Comparison of ENCODE assay signal across 21 cellular contexts in genomic region chr5:176342766-176343458, GRCh38. TPM values are rescaled to one million over a fixed set of nuclear protein-coding genes. Genes with fewer than 3 reads are reported as not detected.
DNase-seq lines count a peak whose midpoint lies in the region; ATAC-seq and TF ChIP-seq lines count a peak whose summit lies in the region.
"Had no signal": no experiment of that assay in that cellular context is flagged by ENCODE, and none has a peak within 500 bp of the region (broad histone marks: within the 10 kb centered on the region; RNA-seq: fewer than 3 reads in every experiment).

No MANE protein-coding gene starts in this region.

- TF ChIP-seq POLR2A in ovary (IDR thresholded peaks at IDR 0.05) = no peak

- peak overlapping the region; percentile 39 for H3K27ac ChIP-seq in cardiac muscle cell
- H3K27ac ChIP-seq in left ventricle myocardium inferior (replicated peaks) = no peak overlapping the region
- no peak overlapping the region for H3K27ac ChIP-seq in ovary
- H3K27ac ChIP-seq: BLaER1 had no signal

- TF ChIP-seq CTCF in cardiac muscle cell (IDR thresholded peaks at IDR 0.05; ENCODE audit: low read depth, low read length) (no peak), left ventricle myocardium inferior (IDR thresholded peaks at IDR 0.05; ENCODE audit: borderline replicate concordance) (no peak), ovary (IDR thresholded peaks at IDR 0.05) (no peak)

- H3K4me3 ChIP-seq in cardiac muscle cell (no peak overlapping the region), left ventricle myocardium inferior (no peak overlapping the region), ovary (no peak overlapping the region)
- H3K4me3 ChIP-seq: BLaER1 had no signal

- H3K4me1 Mint-ChIP-seq in central memory CD8-positive, alpha-beta T cell = no peaks in the 10 kb centered on the region

- peaks cover 24% of the 10 kb centered on the region for H3K36me3 Mint-ChIP-seq in central memory CD8-positive, alpha-beta T cell (ENCODE audit: insufficient read depth)

- DNase-seq in NCI-H2171 treated with DMSO at 0.1 percent for 48 hours (lab: John Stamatoyannopoulos, UW) (peak; percentile 3), NCI-H2171 (lab: John Stamatoyannopoulos, UW) (no peak), cardiac muscle cell (ENCODE audit: low read depth in 1 of 2, low spot score in 1 of 2) (no peak), left ventricle myocardium inferior (no peak), ovary (no peak), pons (ENCODE audit: low spot score) (no peak)
- DNase-seq in central memory CD8-positive, alpha-beta T cell (ENCODE audit: low spot score in 2 of 2) = no peak
- DNase-seq: 8988T, COR-L47, DMS153, EL, H7, IMR-90, NCI-H1417, NCI-H1930, NCI-H226, NCI-H69 had no signal

- no peak for ATAC-seq in central memory CD8-positive, alpha-beta T cell (replicated peaks; ENCODE audit: extremely low read depth, poor library complexity, severe bottlenecking)
- ATAC-seq in HG03095 (IDR thresholded peaks at IDR 0.05; ENCODE audit: unreplicated experiment) = no peak
- ATAC-seq: Panc1, Right ventricle myocardium inferior had no signal

- 55 to 59% (median 55%) methylated on average over 2 of the region's 2 CpGs for WGBS in ovary, 3 donors

- peaks cover 6% of the 10 kb centered on the region for H3K4me1 ChIP-seq in cardiac muscle cell (ENCODE audit: low read depth)
- no peaks in the 10 kb centered on the region for H3K4me1 ChIP-seq in left ventricle myocardium inferior
- no peaks in the 10 kb centered on the region for H3K4me1 ChIP-seq in ovary (ENCODE audit: insufficient read depth)
- H3K4me1 ChIP-seq: BLaER1 had no signal

- H3K4me3 Mint-ChIP-seq in central memory CD8-positive, alpha-beta T cell = no peak overlapping the region

- H3K27me3 Mint-ChIP-seq in central memory CD8-positive, alpha-beta T cell = no peaks in the 10 kb centered on the region

- H3K36me3 ChIP-seq in cardiac muscle cell (peaks cover 36% of the 10 kb centered on the region), left ventricle myocardium inferior (peaks cover 39% of the 10 kb centered on the region), ovary (no peaks in the 10 kb centered on the region)

- TF ChIP-seq EP300 in ovary (IDR thresholded peaks at IDR 0.05) = no peak

- no peaks in the 10 kb centered on the region for H3K9me3 Mint-ChIP-seq in central memory CD8-positive, alpha-beta T cell

- H3K9me3 ChIP-seq in cardiac muscle cell (ENCODE audit: low read depth) = no peaks in the 10 kb centered on the region
- H3K9me3 ChIP-seq in left ventricle myocardium inferior (replicated peaks) = no peaks in the 10 kb centered on the region
- no peaks in the 10 kb centered on the region for H3K9me3 ChIP-seq in ovary
- H3K9me3 ChIP-seq: BLaER1 had no signal

- no peaks in the 10 kb centered on the region for H3K27me3 ChIP-seq in cardiac muscle cell
- H3K27me3 ChIP-seq in left ventricle myocardium inferior (ENCODE audit: low read depth) = no peaks in the 10 kb centered on the region
- H3K27me3 ChIP-seq in ovary = no peaks in the 10 kb centered on the region
- H3K27me3 ChIP-seq: BLaER1 had no signal

- intact Hi-C loops in left ventricle myocardium inferior (cut with micrococcal nuclease) = no loop called here
- intact Hi-C loops in ovary (cut with DNase I) = no loop called here

- H3K27ac Mint-ChIP-seq in central memory CD8-positive, alpha-beta T cell (ENCODE audit: low read depth) = peak overlapping the region; percentile 5

RNA-seq across cellular contexts. Expression of gene KIAA1191, which starts 18.7 kb away (rescaled TPM):
- total RNA-seq in cardiac muscle cell = 118 and 160 TPM in 2 replicates
- polyA plus RNA-seq in cardiac muscle cell = 125 and 134 TPM in 2 replicates
- total RNA-seq in left ventricle myocardium inferior = 91.6 TPM
- total RNA-seq in ovary = 100 to 1,000 TPM in 6 of 7 donors, 10 to 100 TPM in 1; 95.3 to 149 (median 116) TPM
- polyA plus RNA-seq in ovary = 100 to 1,000 TPM in 1 of 2 donors, 10 to 100 TPM in 1; 87.5 to 166 TPM

RNA-seq across cellular contexts. Expression of gene ARL10, which starts 22.4 kb away (rescaled TPM):
- total RNA-seq in cardiac muscle cell = 10.3 and 29.5 TPM in 2 replicates
- 7.8 and 9.6 TPM in 2 replicates for polyA plus RNA-seq in cardiac muscle cell
- 6.0 TPM for total RNA-seq in left ventricle myocardium inferior
- 10 to 100 TPM in 5 of 7 donors, 1 to 10 TPM in 2; 4.0 to 26.7 (median 19.1) TPM for total RNA-seq in ovary
- 1 to 10 TPM; 8.4 TPM for polyA plus RNA-seq in ovary

RNA-seq across cellular contexts. Expression of gene NOP16, which starts 45.5 kb away (rescaled TPM):
- 11.5 and 18.0 TPM in 2 replicates for total RNA-seq in cardiac muscle cell
- polyA plus RNA-seq in cardiac muscle cell = 52.0 and 56.7 TPM in 2 replicates
- 19.1 TPM for total RNA-seq in left ventricle myocardium inferior
- 10 to 100 TPM in 6 of 7 donors, 1 to 10 TPM in 1; 8.9 to 27.0 (median 17.9) TPM for total RNA-seq in ovary
- polyA plus RNA-seq in ovary = 10 to 100 TPM; 11.1 to 12.1 TPM

RNA-seq across cellular contexts. Expression of gene HIGD2A, which starts 45.6 kb away (rescaled TPM):
- 203 and 313 TPM in 2 replicates for total RNA-seq in cardiac muscle cell
- polyA plus RNA-seq in cardiac muscle cell = 273 and 388 TPM in 2 replicates
- total RNA-seq in left ventricle myocardium inferior = 217 TPM
- total RNA-seq in ovary = 100 to 1,000 TPM in 4 of 7 donors, 10 to 100 TPM in 3; 64.3 to 131 (median 100) TPM
- 100 to 1,000 TPM in 1 of 2 donors, 10 to 100 TPM in 1; 76.6 to 117 TPM for polyA plus RNA-seq in ovary
